In the genomic region with DNA sequence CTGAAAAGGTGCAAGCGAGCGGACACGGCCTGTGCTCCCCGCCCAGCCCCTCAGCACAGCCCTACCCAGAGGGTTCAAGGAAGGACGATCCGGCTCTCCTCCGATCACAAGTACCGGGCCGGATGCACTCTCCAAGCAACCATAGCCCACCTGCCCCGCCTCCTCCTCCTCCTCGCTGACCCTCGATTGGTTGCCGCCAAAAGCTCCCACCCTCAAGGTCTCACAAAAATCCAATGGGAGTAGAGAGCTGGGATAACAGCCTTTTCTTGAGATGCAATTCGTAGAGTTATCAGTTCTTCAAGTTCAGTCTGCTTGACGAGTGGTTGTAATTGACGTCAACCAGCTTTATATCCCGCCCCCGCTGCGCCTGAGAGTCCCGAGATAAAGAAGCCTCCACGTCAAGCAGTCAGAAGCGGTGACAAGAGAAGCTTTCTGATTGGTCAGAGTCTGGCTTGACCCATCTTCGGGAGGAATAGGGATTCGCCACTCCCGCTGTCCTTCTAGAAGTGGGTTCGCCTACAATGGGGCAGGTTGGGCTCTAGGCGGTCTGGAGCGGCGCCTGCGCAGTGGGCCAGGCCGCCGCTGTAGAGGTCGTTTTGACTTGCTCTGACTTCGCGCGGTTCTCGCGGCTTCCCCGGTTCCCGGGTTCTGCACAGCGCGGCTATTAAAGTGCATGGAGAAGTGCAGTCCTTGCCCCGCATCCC, we compare ENCODE assay signal across 1 cellular context.
TF ChIP-seq lines count a peak whose summit lies in the region.

A gene with protein sequence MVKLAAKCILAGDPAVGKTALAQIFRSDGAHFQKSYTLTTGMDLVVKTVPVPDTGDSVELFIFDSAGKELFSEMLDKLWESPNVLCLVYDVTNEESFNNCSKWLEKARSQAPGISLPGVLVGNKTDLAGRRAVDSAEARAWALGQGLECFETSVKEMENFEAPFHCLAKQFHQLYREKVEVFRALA (minus strand): TSS at position 154 of the 704 bp plus-strand sequence. CDS start 412 bp downstream, outside the sequence.

TF ChIP-seq in A549, 52 proteins besides CTCF, POLR2A, EP300 and RAD21 (continued from another document):
- TF ChIP-seq, protein P1, sequence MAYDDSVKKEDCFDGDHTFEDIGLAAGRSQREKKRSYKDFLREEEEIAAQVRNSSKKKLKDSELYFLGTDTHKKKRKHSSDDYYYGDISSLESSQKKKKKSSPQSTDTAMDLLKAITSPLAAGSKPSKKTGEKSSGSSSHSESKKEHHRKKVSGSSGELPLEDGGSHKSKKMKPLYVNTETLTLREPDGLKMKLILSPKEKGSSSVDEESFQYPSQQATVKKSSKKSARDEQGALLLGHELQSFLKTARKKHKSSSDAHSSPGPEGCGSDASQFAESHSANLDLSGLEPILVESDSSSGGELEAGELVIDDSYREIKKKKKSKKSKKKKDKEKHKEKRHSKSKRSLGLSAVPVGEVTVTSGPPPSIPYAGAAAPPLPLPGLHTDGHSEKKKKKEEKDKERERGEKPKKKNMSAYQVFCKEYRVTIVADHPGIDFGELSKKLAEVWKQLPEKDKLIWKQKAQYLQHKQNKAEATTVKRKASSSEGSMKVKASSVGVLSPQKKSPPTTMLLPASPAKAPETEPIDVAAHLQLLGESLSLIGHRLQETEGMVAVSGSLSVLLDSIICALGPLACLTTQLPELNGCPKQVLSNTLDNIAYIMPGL (CRISPR knock-in tag; IDR thresholded peaks at IDR 0.05; ENCODE audit: borderline replicate concordance), result no peak
- TF ChIP-seq FOXS1 (CRISPR knock-in tag; IDR thresholded peaks at IDR 0.05), result no peak
- no peak for TF ChIP-seq MAFK (IDR thresholded peaks at IDR 0.05; ENCODE audit: partially characterized antibody)
- TF ChIP-seq, protein P2, sequence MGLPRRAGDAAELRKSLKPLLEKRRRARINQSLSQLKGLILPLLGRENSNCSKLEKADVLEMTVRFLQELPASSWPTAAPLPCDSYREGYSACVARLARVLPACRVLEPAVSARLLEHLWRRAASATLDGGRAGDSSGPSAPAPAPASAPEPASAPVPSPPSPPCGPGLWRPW (IDR thresholded peaks at IDR 0.05), result no peak
- no peak for TF ChIP-seq MYC (IDR thresholded peaks at IDR 0.05; ENCODE audit: borderline replicate concordance, low read length)
